1 cellular context compared by ENCODE assay signal in the genomic region with DNA sequence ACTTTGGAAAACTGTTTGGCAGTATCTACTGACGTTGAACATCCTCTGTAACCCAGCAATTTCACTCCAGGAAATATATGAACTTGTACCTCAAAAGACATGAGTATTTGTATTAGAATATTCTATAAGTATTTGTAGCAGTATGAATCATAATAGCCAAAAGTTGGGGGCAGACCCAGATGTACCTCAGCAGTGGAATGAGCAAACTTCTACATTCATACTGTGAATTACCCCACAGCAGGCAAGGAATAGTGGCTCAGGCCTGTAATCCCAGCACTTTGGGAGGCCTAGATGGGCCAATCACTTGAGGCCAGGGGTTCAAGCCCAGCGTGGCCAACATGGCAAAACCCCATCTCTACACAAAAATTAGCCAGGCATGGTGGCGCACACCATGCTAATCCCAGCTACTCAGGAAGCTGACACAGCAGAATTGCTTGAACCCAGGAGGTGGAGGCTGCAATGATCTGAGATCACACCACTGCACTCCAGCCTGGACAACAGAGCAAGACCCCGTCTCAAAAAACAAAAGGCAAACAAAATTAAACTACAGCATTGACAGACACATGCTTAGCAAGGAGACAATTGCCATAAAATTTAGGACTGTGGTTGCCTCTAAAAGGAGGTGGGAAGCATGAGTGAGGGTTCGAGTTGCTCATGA.
TF ChIP-seq lines count a peak whose summit lies in the region.

No MANE protein-coding gene starts in this region.

TF ChIP-seq in K562, 482 proteins besides CTCF, POLR2A, EP300 and RAD21:
- TF ChIP-seq ZNF316 (IDR thresholded peaks at IDR 0.05) (peak; percentile 86), MAFK (IDR thresholded peaks at IDR 0.05; ENCODE audit: low read length) (0 out of 2 replicates have a peak, but pooled peaks have one; percentile 9), BMI1 (IDR thresholded peaks at IDR 0.05; ENCODE audit: low read length) (no peak), ZNF121 (CRISPR knock-in tag; conservative IDR thresholded peaks at IDR 0.05) (peak; percentile 67), BRD9 (IDR thresholded peaks at IDR 0.05; ENCODE audit: low read depth, partially characterized antibody) (no peak), C11orf30 (IDR thresholded peaks at IDR 0.05; ENCODE audit: low read depth) (peak; percentile 64; the same call in 1 of the 2 replicates), BCOR (IDR thresholded peaks at IDR 0.05) (peak; percentile 45), MAFF (IDR thresholded peaks at IDR 0.05; ENCODE audit: low read length) (peak; percentile 34; the same call in 1 of the 2 replicates)
- TF ChIP-seq, protein P1, sequence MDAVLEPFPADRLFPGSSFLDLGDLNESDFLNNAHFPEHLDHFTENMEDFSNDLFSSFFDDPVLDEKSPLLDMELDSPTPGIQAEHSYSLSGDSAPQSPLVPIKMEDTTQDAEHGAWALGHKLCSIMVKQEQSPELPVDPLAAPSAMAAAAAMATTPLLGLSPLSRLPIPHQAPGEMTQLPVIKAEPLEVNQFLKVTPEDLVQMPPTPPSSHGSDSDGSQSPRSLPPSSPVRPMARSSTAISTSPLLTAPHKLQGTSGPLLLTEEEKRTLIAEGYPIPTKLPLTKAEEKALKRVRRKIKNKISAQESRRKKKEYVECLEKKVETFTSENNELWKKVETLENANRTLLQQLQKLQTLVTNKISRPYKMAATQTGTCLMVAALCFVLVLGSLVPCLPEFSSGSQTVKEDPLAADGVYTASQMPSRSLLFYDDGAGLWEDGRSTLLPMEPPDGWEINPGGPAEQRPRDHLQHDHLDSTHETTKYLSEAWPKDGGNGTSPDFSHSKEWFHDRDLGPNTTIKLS (IDR thresholded peaks at IDR 0.05; ENCODE audit: borderline replicate concordance, low read depth), result no peak
